Comparison of ENCODE assay signal across 21 cellular contexts in the genomic region with DNA sequence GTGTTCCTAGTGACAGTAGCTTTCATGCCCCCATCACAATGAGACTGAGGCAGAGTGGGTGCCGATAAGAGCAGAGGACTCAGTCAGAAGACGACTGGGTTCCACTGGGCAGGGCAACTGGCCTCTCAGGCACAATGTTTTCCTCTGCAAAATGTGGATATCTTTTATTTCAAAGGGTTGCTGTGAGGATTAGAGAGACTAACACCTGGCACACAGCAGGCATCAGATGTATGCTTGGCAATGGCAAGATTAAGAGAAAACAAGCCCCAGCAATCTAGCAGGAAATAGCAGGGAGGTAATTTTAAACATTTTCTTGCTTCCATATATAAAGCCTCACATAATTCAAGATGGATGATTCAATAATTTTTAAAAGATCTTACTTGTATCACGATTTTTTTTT.
"Had no signal": no experiment of that assay in that cellular context is flagged by ENCODE, and none has a peak within 500 bp of the region (broad histone marks: within the 10 kb centered on the region; RNA-seq: fewer than 3 reads in every experiment).

No MANE protein-coding gene starts in this region.

- H3K27me3 Mint-ChIP-seq: naive thymus-derived CD8-positive, alpha-beta T cell had no signal

- H3K27me3 ChIP-seq: dorsolateral prefrontal cortex, sigmoid colon, stomach, thyroid gland, vagina had no signal

- H3K27ac Mint-ChIP-seq: nephron progenitor cell; stimulated activated effector memory CD8-positive, alpha-beta T cell treated with anti-CD3 and anti-CD28 coated beads, Interleukin-12 subunit alpha, Interleukin-12 subunit beta, amount 100 ng/mL, for 72 hours had no signal

- FAIRE-seq: frontal cortex, keratinocyte had no signal

- H3K36me3 ChIP-seq: lower lobe of right lung, sigmoid colon, stomach, thyroid gland, vagina had no signal

- H3K4me3 Mint-ChIP-seq: naive thymus-derived CD8-positive, alpha-beta T cell; nephron progenitor cell; stimulated activated effector memory CD8-positive, alpha-beta T cell treated with anti-CD3 and anti-CD28 coated beads, Interleukin-12 subunit alpha, Interleukin-12 subunit beta, amount 100 ng/mL, for 72 hours had no signal

- DNase-seq: dorsolateral prefrontal cortex; effector CD4-positive, alpha-beta T cell; head of caudate nucleus; left ventricle myocardium superior; lower lobe of right lung; naive thymus-derived CD8-positive, alpha-beta T cell; nephron progenitor cell; nucleus accumbens; posterior cingulate gyrus; psoas muscle; right cardiac atrium; sigmoid colon; stimulated activated CD4-positive, alpha-beta T cell treated with anti-CD3 and anti-CD28 coated beads, Interleukin-2, amount 100 ng/mL, for 24 hours; stimulated activated CD4-positive, alpha-beta T cell treated with anti-CD3 and anti-CD28 coated beads, Interleukin-4, amount 100 ng/mL, for 24 hours; stimulated activated naive CD4-positive, alpha-beta T cell treated with Interleukin-2 at 50 U/mL for 16 hours; stomach; thyroid gland had no signal

- H3K36me3 Mint-ChIP-seq: stimulated activated effector memory CD8-positive, alpha-beta T cell treated with anti-CD3 and anti-CD28 coated beads, Interleukin-12 subunit alpha, Interleukin-12 subunit beta, amount 100 ng/mL, for 72 hours had no signal

- H3K9me3 Mint-ChIP-seq: naive thymus-derived CD8-positive, alpha-beta T cell; nephron progenitor cell; stimulated activated effector memory CD8-positive, alpha-beta T cell treated with anti-CD3 and anti-CD28 coated beads, Interleukin-12 subunit alpha, Interleukin-12 subunit beta, amount 100 ng/mL, for 72 hours had no signal

- H3K9me3 ChIP-seq: lower lobe of right lung, psoas muscle, sigmoid colon, stomach, thyroid gland, vagina had no signal

- H3K4me3 ChIP-seq: dorsolateral prefrontal cortex, lower lobe of right lung, psoas muscle, sigmoid colon, stomach, thyroid gland, vagina had no signal

- H3K27ac ChIP-seq: dorsolateral prefrontal cortex, lower lobe of right lung, psoas muscle, sigmoid colon, thyroid gland, vagina had no signal
